28 cellular contexts compared by ENCODE assay signal in genomic region chr1:161676441-161676840, GRCh38. TPM values are rescaled to one million over a fixed set of nuclear protein-coding genes. Genes with fewer than 3 reads are reported as not detected.
"Had no signal": no experiment of that assay in that cellular context is flagged by ENCODE, and none has a peak within 500 bp of the region (broad histone marks: within the 10 kb centered on the region; RNA-seq: fewer than 3 reads in every experiment).

No MANE protein-coding gene starts in this region.

- H3K4me1 ChIP-seq: lower lobe of right lung, psoas muscle, stomach, upper lobe of right lung had no signal

- H3K36me3 Mint-ChIP-seq: activated naive CD8-positive, alpha-beta T cell treated with anti-CD3 and anti-CD28 coated beads, Interleukin-2, amount 10 ng/mL, durations not matched to agents 7 days and 5 days; naive thymus-derived CD8-positive, alpha-beta T cell had no signal

- DNase-seq: activated B cell treated with CpG ODN at 0.5 μM for 24 hours; activated CD4-positive, alpha-beta T cell treated with anti-CD3 and anti-CD28 coated beads for 4 hours; activated CD4-positive, alpha-beta T cell treated with anti-CD3 and anti-CD28 coated beads, Interleukin-2, amount 50 U/mL, for 48 hours; activated CD8-positive, alpha-beta memory T cell treated with anti-CD3 and anti-CD28 coated beads, Interleukin-2, amount 50 U/mL, for 48 hours; activated naive CD4-positive, alpha-beta T cell treated with Interleukin-2 at 50 U/mL for 16 hours; activated naive CD8-positive, alpha-beta T cell treated with anti-CD3 and anti-CD28 coated beads, Interleukin-2, amount 10 ng/mL, durations not matched to agents 7 days and 5 days; activated T-cell treated with anti-CD3 and anti-CD28 coated beads, Interleukin-2, amount 50 U/mL, for 4 hours; amniotic stem cell; cerebellar nuclear complex; cortex of kidney; kidney; lower lobe of right lung; naive thymus-derived CD8-positive, alpha-beta T cell; psoas muscle; stimulated activated CD4-positive, alpha-beta T cell treated with anti-CD3 and anti-CD28 coated beads, Interleukin-1b, Interleukin-23, amount 100 ng/mL, for 48 hours; T1000; upper lobe of right lung had no signal

- H3K27me3 ChIP-seq: upper lobe of right lung had no signal

- H3K27me3 Mint-ChIP-seq: activated B cell treated with CpG ODN at 0.5 μM for 24 hours had no signal

- H3K4me3 ChIP-seq: lower lobe of right lung, psoas muscle, stomach, upper lobe of right lung had no signal

- H3K27ac Mint-ChIP-seq: activated B cell treated with CpG ODN at 0.5 μM for 24 hours; activated naive CD8-positive, alpha-beta T cell treated with anti-CD3 and anti-CD28 coated beads, Interleukin-2, amount 10 ng/mL, durations not matched to agents 7 days and 5 days had no signal

- H3K36me3 ChIP-seq: lower lobe of right lung, stomach, upper lobe of right lung had no signal

- H3K27ac ChIP-seq: lower lobe of right lung, psoas muscle, stomach, upper lobe of right lung had no signal

- H3K9me3 Mint-ChIP-seq: activated B cell treated with CpG ODN at 0.5 μM for 24 hours; activated naive CD8-positive, alpha-beta T cell treated with anti-CD3 and anti-CD28 coated beads, Interleukin-2, amount 10 ng/mL, durations not matched to agents 7 days and 5 days; activated T-cell treated with anti-CD3 and anti-CD28 coated beads, Interleukin-2, amount 50 U/mL, for 4 hours; naive thymus-derived CD8-positive, alpha-beta T cell had no signal

- H3K4me3 Mint-ChIP-seq: activated B cell treated with CpG ODN at 0.5 μM for 24 hours; activated naive CD8-positive, alpha-beta T cell treated with anti-CD3 and anti-CD28 coated beads, Interleukin-2, amount 10 ng/mL, durations not matched to agents 7 days and 5 days; activated T-cell treated with anti-CD3 and anti-CD28 coated beads, Interleukin-2, amount 50 U/mL, for 4 hours; naive thymus-derived CD8-positive, alpha-beta T cell had no signal

- H3K4me1 Mint-ChIP-seq: activated B cell treated with CpG ODN at 0.5 μM for 24 hours; activated naive CD8-positive, alpha-beta T cell treated with anti-CD3 and anti-CD28 coated beads, Interleukin-2, amount 10 ng/mL, durations not matched to agents 7 days and 5 days; naive thymus-derived CD8-positive, alpha-beta T cell had no signal

- ATAC-seq: activated T-cell treated with anti-CD3 and anti-CD28 coated beads, Interleukin-2, amount 50 U/mL, for 4 hours; lower lobe of right lung; naive thymus-derived CD8-positive, alpha-beta T cell; psoas muscle; right cardiac atrium; upper lobe of right lung had no signal

- H3K9me3 ChIP-seq: lower lobe of right lung, psoas muscle, stomach, upper lobe of right lung had no signal

RNA-seq across cellular contexts. Expression of gene FCGR2B, which starts 13.5 kb away (rescaled TPM):
- total RNA-seq: activated CD8-positive, alpha-beta memory T cell treated with anti-CD3 and anti-CD28 coated beads for 36 hours; bronchial epithelial cell; epithelial cell of proximal tubule; fibroblast of villous mesenchyme; glomerular endothelial cell; osteocyte; T-helper 1 cell treated with Interleukin-12 subunit alpha and Interleukin-12 subunit beta and Interleukin-4 antibody, amounts not matched to agents 30 ng/mL and 1 ng/mL, for 36 hours had no signal

RNA-seq across cellular contexts. Expression of gene FCRLA, which starts 30.6 kb away (rescaled TPM):
- total RNA-seq: activated CD8-positive, alpha-beta memory T cell treated with anti-CD3 and anti-CD28 coated beads for 36 hours; glomerular endothelial cell; left lobe of liver; mesenteric fat pad; osteocyte; right cardiac atrium; T-helper 1 cell treated with Interleukin-12 subunit alpha and Interleukin-12 subunit beta and Interleukin-4 antibody, amounts not matched to agents 30 ng/mL and 1 ng/mL, for 36 hours had no signal

RNA-seq across cellular contexts. Expression of gene FCGR3B, which starts 45.5 kb away (rescaled TPM):
- total RNA-seq: activated B cell treated with CpG ODN at 0.5 μM for 24 hours; activated CD8-positive, alpha-beta memory T cell treated with anti-CD3 and anti-CD28 coated beads for 36 hours; activated naive CD8-positive, alpha-beta T cell treated with anti-CD3 and anti-CD28 coated beads, Interleukin-2, amount 10 ng/mL, durations not matched to agents 7 days and 5 days; activated T-cell treated with anti-CD3 and anti-CD28 coated beads, Interleukin-2, amount 50 U/mL, for 4 hours; bronchial epithelial cell; epithelial cell of proximal tubule; fibroblast of villous mesenchyme; glomerular endothelial cell; naive thymus-derived CD8-positive, alpha-beta T cell; osteocyte; T-helper 1 cell treated with Interleukin-12 subunit alpha and Interleukin-12 subunit beta and Interleukin-4 antibody, amounts not matched to agents 30 ng/mL and 1 ng/mL, for 36 hours had no signal
